In the genomic region with DNA sequence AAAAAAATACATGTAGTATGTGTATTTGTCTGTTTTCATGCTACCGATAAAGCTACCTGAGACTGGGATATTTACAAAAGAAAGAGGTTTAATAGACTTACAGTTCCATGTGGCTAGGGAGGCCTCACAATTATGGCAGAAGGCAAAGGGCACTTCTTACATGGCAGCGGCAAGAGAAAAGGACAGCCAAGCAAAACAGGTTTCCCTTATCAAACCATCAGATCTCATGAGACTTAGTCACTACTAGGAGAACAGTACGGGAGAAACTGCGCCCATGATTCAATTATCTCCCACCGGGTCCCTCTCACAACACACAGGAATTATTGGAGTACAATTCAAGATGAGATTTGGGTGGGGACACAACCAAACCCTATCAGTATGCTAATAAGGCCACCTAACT, we compare ENCODE assay signal across 6 cellular contexts.
"Had no signal": no experiment of that assay in that cellular context is flagged by ENCODE, and none has a peak within 500 bp of the region (broad histone marks: within the 10 kb centered on the region; RNA-seq: fewer than 3 reads in every experiment).

No MANE protein-coding gene starts in this region.

- H3K4me3 ChIP-seq: GM23338 had no signal

- H3K27ac ChIP-seq: HL-60 had no signal

- H3K4me2 ChIP-seq: GM23338 had no signal

- ATAC-seq: GM23338 had no signal

- DNase-seq: H9, HCEC 1CT, IMR-90, KBM-7 had no signal

- H2AFZ ChIP-seq: GM23338 had no signal
